In the genomic region with DNA sequence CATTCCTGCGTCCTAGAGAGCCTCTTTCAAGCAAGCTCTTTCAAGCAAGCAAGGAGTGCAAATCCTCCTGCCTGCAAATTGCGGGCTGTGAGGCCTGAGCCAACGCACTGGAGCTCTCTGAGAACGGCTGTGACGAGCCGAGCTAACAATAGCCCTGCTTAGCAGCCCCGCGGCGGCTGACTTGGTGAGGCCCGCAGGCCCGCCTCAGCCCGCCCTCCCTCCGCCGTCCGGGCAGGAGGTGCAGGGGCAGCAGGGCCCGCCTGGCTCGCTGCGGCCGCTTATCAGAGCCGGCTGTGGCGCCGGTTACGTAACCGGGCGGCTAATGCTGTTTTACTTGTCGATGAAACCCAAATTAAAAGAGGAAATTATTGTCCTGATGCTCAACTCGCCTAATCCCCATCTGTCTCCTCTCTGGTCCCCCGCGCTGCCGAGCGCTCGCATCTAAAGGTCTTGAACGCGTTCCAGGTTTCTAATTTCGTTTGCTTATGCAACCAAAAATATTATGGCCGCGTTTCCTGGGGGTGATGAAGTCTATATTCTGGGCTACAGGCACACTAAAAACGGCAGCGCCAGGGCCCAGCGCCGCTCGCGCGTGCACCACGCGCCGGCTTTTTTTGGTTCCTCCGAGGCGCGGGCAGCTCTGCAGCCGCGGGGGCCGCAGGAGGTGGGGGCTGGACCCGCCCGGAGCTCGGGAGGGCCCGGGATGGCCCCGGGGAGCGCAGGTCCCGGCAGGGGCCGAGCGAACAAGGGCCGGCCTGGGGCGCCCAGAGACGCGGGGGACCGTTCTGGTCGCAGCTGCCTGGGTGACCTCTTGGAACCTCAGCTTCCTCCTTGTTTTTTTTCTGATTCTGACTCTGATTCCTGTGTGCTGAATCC, we compare ENCODE assay signal across 1 cellular context.
TF ChIP-seq lines count a peak whose summit lies in the region.

No MANE protein-coding gene starts in this region.

TF ChIP-seq in GM12878, 131 proteins besides CTCF, POLR2A, EP300 and RAD21 (continued from another document):
- TF ChIP-seq ZNF592 (IDR thresholded peaks at IDR 0.05): no peak
